17 cellular contexts compared by ENCODE assay signal in the genomic region with DNA sequence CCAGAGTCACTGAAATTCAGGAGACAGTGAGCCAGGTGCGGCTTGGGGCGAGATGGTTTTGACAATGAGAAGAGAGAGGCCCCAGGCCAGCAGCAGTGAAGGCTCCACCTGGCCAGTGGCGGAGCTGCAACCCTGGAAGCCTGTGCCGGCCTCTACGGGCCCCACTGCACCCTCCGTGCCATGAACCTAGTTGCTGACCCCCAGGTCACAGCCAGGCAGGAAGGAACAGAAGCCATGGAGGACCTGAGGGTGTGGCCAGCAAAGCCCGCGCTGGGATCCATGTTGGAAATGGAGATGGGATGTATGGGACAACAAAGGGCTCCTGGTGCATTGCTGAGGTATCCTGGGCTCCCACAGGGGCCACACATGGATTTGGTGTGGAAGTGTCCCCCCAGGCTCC.
DNase-seq lines count a peak whose midpoint lies in the region; ATAC-seq and TF ChIP-seq lines count a peak whose summit lies in the region.
"Had no signal": no experiment of that assay in that cellular context is flagged by ENCODE, and none has a peak within 500 bp of the region (broad histone marks: within the 10 kb centered on the region; RNA-seq: fewer than 3 reads in every experiment).

No MANE protein-coding gene starts in this region.

- no peaks in the 10 kb centered on the region for H3K9me3 ChIP-seq in lung (ENCODE audit: control insufficient read depth in 2 of 2, insufficient read depth in 1 of 2, low read length in 1 of 2)
- H3K9me3 ChIP-seq: HAP-1 had no signal

- CTCF ChIA-PET in activated CD4-positive, alpha-beta memory T cell treated with anti-CD3 and anti-CD28 coated beads for 36 hours (lab: Charles Lee) = no interaction called here

- intact Hi-C loops in activated CD4-positive, alpha-beta memory T cell treated with anti-CD3 and anti-CD28 coated beads for 36 hours (cut with micrococcal nuclease) = no loop called here

- POLR2A ChIA-PET in activated CD4-positive, alpha-beta memory T cell treated with anti-CD3 and anti-CD28 coated beads for 36 hours (lab: Charles Lee) = no interaction called here

- no peak overlapping the region for H3K27ac ChIP-seq in coronary artery
- no peak overlapping the region for H3K27ac ChIP-seq in lung (ENCODE audit: low read depth in 1 of 2, low read length in 1 of 2)
- H3K27ac ChIP-seq: BLaER1 treated with 17β-estradiol and CSF1 and Interleukin-3, amounts not matched to agents 10 nM and 100 nM; HL-60 had no signal

- no peaks in the 10 kb centered on the region for H3K4me1 Mint-ChIP-seq in osteocyte (ENCODE audit: unreplicated experiment)
- no peaks in the 10 kb centered on the region for H3K4me1 Mint-ChIP-seq in activated CD4-positive, alpha-beta memory T cell treated with anti-CD3 and anti-CD28 coated beads for 36 hours (ENCODE audit: low read depth)
- H3K4me1 Mint-ChIP-seq: B cell had no signal

- peaks cover 16% of the 10 kb centered on the region for H3K27me3 Mint-ChIP-seq in osteocyte (ENCODE audit: unreplicated experiment)
- no peaks in the 10 kb centered on the region for H3K27me3 Mint-ChIP-seq in activated CD4-positive, alpha-beta memory T cell treated with anti-CD3 and anti-CD28 coated beads for 36 hours

- H3K4me1 ChIP-seq in lung (ENCODE audit: control insufficient read depth in 2 of 2, insufficient read depth in 2 of 2, low read length in 2 of 2) = no peaks in the 10 kb centered on the region
- H3K4me1 ChIP-seq: HAP-1 had no signal

- no peaks in the 10 kb centered on the region for H3K36me3 ChIP-seq in H7 (replicated peaks; ENCODE audit: control insufficient read depth, insufficient read depth, low read length)
- no peaks in the 10 kb centered on the region for H3K36me3 ChIP-seq in lung (ENCODE audit: control insufficient read depth in 2 of 2, insufficient read depth in 2 of 2, low read length in 2 of 2)
- H3K36me3 ChIP-seq: BLaER1 treated with 17β-estradiol and CSF1 and Interleukin-3, amounts not matched to agents 10 nM and 100 nM; HAP-1 had no signal

- no peak overlapping the region for H3K4me3 Mint-ChIP-seq in osteocyte (ENCODE audit: unreplicated experiment)
- no peak overlapping the region for H3K4me3 Mint-ChIP-seq in activated CD4-positive, alpha-beta memory T cell treated with anti-CD3 and anti-CD28 coated beads for 36 hours
- H3K4me3 Mint-ChIP-seq: B cell; CD8-positive, alpha-beta T cell had no signal

- H3K4me3 ChIP-seq in H7 (ENCODE audit: insufficient read depth, low read depth, low read length) = no peak overlapping the region
- H3K4me3 ChIP-seq in coronary artery = no peak overlapping the region
- no peak overlapping the region for H3K4me3 ChIP-seq in lung
- H3K4me3 ChIP-seq: BLaER1 treated with 17β-estradiol and CSF1 and Interleukin-3, amounts not matched to agents 10 nM and 100 nM; GM12878; HAP-1 had no signal

- no peak overlapping the region for H3K27ac Mint-ChIP-seq in osteocyte (ENCODE audit: unreplicated experiment)
- no peak overlapping the region for H3K27ac Mint-ChIP-seq in activated CD4-positive, alpha-beta memory T cell treated with anti-CD3 and anti-CD28 coated beads for 36 hours
- H3K27ac Mint-ChIP-seq: B cell; CD8-positive, alpha-beta T cell had no signal

- H3K36me3 Mint-ChIP-seq in osteocyte (ENCODE audit: unreplicated experiment) = no peaks in the 10 kb centered on the region
- H3K36me3 Mint-ChIP-seq in activated CD4-positive, alpha-beta memory T cell treated with anti-CD3 and anti-CD28 coated beads for 36 hours = no peaks in the 10 kb centered on the region
- H3K36me3 Mint-ChIP-seq: CD8-positive, alpha-beta T cell had no signal

- DNase-seq in H7 (peak; percentile 37), coronary artery (ENCODE audit: low spot score) (peak; percentile 4), lung (ENCODE audit: low spot score) (peak; percentile 15), osteocyte (ENCODE audit: extremely low spot score, unreplicated experiment) (peak; percentile 82), OCI-M2 (lab: John Stamatoyannopoulos, UW; ENCODE audit: unreplicated experiment) (no peak)
- no peak for DNase-seq in activated CD4-positive, alpha-beta memory T cell treated with anti-CD3 and anti-CD28 coated beads for 36 hours
- DNase-seq: COR-L47, DMS 273 treated with DMSO at 0.1 percent for 48 hours, DMS53, DND-41, EL had no signal

- no peak for ATAC-seq in lung (ENCODE audit: insufficient read depth, low FRiP score)
- ATAC-seq: CD8-positive, alpha-beta T cell; GM12878 had no signal

- H3K27me3 ChIP-seq in H7 (ENCODE audit: control insufficient read depth, insufficient read depth, low read length) (no peaks in the 10 kb centered on the region), lung (ENCODE audit: control insufficient read depth, insufficient read depth) (no peaks in the 10 kb centered on the region)
- H3K27me3 ChIP-seq: BLaER1 treated with 17β-estradiol and CSF1 and Interleukin-3, amounts not matched to agents 10 nM and 100 nM had no signal

- TF ChIP-seq CTCF in coronary artery (IDR thresholded peaks at IDR 0.05) = no peak
- no peak for TF ChIP-seq CTCF in lung (IDR thresholded peaks at IDR 0.05; ENCODE audit: control extremely low read depth, extremely low read depth)
- TF ChIP-seq CTCF in osteocyte (IDR thresholded peaks at IDR 0.05) = no peak

- H3K9me3 Mint-ChIP-seq in osteocyte (ENCODE audit: unreplicated experiment) = no peaks in the 10 kb centered on the region
- no peaks in the 10 kb centered on the region for H3K9me3 Mint-ChIP-seq in activated CD4-positive, alpha-beta memory T cell treated with anti-CD3 and anti-CD28 coated beads for 36 hours
- H3K9me3 Mint-ChIP-seq: CD8-positive, alpha-beta T cell had no signal

- WGBS in lung, 2 donors = 85 to 94% methylated on average over 8 of the region's 8 CpGs

Comparison
In these comparisons a context has a peak if more than half of its experiments do, and no peak if none do; other contexts are left out.
1. DNase-seq: peak in H7 (single experiment), coronary artery (single experiment), lung (single experiment) and osteocyte (single experiment); none in OCI-M2 (single experiment) and activated CD4-positive, alpha-beta memory T cell treated with anti-CD3 and anti-CD28 coated beads for 36 hours (single experiment).